ENCODE assay signal across 1 cellular context in the genomic region with DNA sequence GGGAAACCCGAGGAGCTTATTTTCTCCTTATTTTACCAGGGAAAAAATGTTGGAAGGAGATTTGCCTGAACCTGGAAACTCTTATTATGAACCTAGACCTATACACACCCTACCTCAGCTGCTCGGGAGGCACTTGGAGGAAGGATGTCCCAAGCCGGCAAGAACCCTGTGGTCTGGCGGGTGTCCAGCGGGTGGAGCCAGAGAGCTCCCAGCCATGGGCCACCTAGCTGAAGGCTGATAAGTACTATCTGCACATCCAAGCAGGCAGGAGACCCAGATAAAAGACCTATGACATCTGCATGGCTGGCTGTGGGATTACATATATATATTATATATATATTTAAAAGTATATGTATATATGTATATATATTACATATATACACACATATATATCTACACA.
TF ChIP-seq lines count a peak whose summit lies in the region.

No MANE protein-coding gene starts in this region.

TF ChIP-seq in IMR-90, 13 proteins besides CTCF, POLR2A, EP300 and RAD21:
- TF ChIP-seq CHD1 (IDR thresholded peaks at IDR 0.05; ENCODE audit: low read depth, low read length) (no peak), SMC3 (IDR thresholded peaks at IDR 0.05; ENCODE audit: low read depth, low read length) (peak; percentile 90)
TF ChIP-seq in IMR-90: peak in this region for 1.
